Comparison of ENCODE assay signal across 2 cellular contexts in the genomic region with DNA sequence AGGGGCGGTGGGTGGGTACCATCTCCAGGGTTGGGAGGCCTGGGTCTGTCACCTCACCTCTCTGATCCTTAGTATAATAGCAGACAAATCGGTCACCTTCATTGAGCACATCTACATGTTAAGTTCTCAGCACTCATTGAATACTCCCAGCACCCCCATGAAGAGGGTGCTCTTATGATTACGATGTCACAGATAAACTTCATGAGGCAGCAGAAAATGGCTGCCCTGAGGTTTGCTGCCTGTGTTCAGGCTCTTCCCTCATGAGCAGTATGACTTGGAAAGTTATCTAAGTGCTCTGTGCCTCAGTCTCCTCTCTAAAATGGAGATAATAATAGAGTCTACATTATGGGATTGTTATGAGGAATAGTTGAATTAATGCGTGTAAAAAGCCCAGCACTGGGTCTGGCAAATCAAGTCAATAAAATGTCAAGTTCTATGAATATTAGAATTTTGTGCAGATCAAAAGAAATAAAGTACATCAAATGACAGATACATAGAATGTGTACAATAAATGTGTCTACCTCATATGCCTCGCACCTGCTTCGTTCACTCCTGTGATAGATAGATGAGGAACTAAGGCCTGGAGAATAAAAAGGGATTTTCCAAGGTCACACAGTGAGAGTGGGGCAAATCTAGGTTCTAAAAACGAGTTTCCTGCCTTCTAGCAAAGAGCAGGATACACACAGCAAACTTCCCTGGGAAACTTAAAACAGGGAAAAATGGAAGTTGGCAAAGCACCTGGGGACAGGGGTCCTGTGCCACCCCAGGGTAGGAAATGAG.
TF ChIP-seq lines count a peak whose summit lies in the region.

No MANE protein-coding gene starts in this region.

TF ChIP-seq in HepG2, 621 proteins besides CTCF, POLR2A, EP300 and RAD21:
- TF ChIP-seq E2F2 (CRISPR knock-in tag; IDR thresholded peaks at IDR 0.05; ENCODE audit: borderline replicate concordance) = no peak
- TF ChIP-seq, protein P1, sequence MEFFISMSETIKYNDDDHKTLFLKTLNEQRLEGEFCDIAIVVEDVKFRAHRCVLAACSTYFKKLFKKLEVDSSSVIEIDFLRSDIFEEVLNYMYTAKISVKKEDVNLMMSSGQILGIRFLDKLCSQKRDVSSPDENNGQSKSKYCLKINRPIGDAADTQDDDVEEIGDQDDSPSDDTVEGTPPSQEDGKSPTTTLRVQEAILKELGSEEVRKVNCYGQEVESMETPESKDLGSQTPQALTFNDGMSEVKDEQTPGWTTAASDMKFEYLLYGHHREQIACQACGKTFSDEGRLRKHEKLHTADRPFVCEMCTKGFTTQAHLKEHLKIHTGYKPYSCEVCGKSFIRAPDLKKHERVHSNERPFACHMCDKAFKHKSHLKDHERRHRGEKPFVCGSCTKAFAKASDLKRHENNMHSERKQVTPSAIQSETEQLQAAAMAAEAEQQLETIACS (CRISPR knock-in tag; IDR thresholded peaks at IDR 0.05) = no peak

TF ChIP-seq in K562, 482 proteins besides CTCF, POLR2A, EP300 and RAD21:
- TF ChIP-seq, protein P2, sequence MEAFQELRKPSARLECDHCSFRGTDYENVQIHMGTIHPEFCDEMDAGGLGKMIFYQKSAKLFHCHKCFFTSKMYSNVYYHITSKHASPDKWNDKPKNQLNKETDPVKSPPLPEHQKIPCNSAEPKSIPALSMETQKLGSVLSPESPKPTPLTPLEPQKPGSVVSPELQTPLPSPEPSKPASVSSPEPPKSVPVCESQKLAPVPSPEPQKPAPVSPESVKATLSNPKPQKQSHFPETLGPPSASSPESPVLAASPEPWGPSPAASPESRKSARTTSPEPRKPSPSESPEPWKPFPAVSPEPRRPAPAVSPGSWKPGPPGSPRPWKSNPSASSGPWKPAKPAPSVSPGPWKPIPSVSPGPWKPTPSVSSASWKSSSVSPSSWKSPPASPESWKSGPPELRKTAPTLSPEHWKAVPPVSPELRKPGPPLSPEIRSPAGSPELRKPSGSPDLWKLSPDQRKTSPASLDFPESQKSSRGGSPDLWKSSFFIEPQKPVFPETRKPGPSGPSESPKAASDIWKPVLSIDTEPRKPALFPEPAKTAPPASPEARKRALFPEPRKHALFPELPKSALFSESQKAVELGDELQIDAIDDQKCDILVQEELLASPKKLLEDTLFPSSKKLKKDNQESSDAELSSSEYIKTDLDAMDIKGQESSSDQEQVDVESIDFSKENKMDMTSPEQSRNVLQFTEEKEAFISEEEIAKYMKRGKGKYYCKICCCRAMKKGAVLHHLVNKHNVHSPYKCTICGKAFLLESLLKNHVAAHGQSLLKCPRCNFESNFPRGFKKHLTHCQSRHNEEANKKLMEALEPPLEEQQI (IDR thresholded peaks at IDR 0.05) = no peak
- no peak for TF ChIP-seq HLTF (IDR thresholded peaks at IDR 0.05)
- TF ChIP-seq POLR3G (IDR thresholded peaks at IDR 0.05; ENCODE audit: extremely low read depth, insufficient read length, insufficient replicate concordance) = no peak
- TF ChIP-seq XRCC5 (IDR thresholded peaks at IDR 0.05; ENCODE audit: low read depth, low read length) = no peak
- no peak for TF ChIP-seq ZNF445 (CRISPR knock-in tag; IDR thresholded peaks at IDR 0.05; ENCODE audit: low read depth)
- TF ChIP-seq PTTG1 (tag; IDR thresholded peaks at IDR 0.05; ENCODE audit: low read depth) = 0 out of 2 replicates have a peak, but pooled peaks have one; percentile 21
- no peak for TF ChIP-seq ZNF696 (CRISPR knock-in tag; conservative IDR thresholded peaks at IDR 0.05)
- no peak for TF ChIP-seq SP2 (IDR thresholded peaks at IDR 0.05; ENCODE audit: extremely low read depth, low read depth, low read length, poor library complexity, severe bottlenecking)
- peak in 1 of 3 experiments; percentile 64 for TF ChIP-seq YY1 (IDR thresholded peaks at IDR 0.05; ENCODE audit: borderline replicate concordance in 1 of 3, control insufficient read depth in 1 of 3, extremely low read depth in 1 of 3, insufficient read depth in 3 of 3, insufficient read length in 1 of 3, insufficient replicate concordance in 2 of 3, low read depth in 1 of 3, low read length in 2 of 3)
- TF ChIP-seq ZNF586 (CRISPR knock-in tag; conservative IDR thresholded peaks at IDR 0.05) = no peak
- TF ChIP-seq ZNF609 (CRISPR knock-in tag; IDR thresholded peaks at IDR 0.05; ENCODE audit: borderline replicate concordance) = no peak
- TF ChIP-seq, protein P3, sequence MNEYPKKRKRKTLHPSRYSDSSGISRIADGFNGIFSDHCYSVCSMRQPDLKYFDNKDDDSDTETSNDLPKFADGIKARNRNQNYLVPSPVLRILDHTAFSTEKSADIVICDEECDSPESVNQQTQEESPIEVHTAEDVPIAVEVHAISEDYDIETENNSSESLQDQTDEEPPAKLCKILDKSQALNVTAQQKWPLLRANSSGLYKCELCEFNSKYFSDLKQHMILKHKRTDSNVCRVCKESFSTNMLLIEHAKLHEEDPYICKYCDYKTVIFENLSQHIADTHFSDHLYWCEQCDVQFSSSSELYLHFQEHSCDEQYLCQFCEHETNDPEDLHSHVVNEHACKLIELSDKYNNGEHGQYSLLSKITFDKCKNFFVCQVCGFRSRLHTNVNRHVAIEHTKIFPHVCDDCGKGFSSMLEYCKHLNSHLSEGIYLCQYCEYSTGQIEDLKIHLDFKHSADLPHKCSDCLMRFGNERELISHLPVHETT (CRISPR knock-in tag; conservative IDR thresholded peaks at IDR 0.05 in 1 of 2, IDR thresholded peaks at IDR 0.05 in 1 of 2) = no peak
- no peak for TF ChIP-seq CC2D1A (IDR thresholded peaks at IDR 0.05)
- no peak for TF ChIP-seq CBFA2T2 (conservative IDR thresholded peaks at IDR 0.05)
- peak; percentile 56 for TF ChIP-seq ZNF316 (IDR thresholded peaks at IDR 0.05)
- TF ChIP-seq ZNF75A (CRISPR knock-in tag; IDR thresholded peaks at IDR 0.05) = no peak
- no peak for TF ChIP-seq RNF219 (CRISPR knock-in tag; IDR thresholded peaks at IDR 0.05)
- no peak for TF ChIP-seq SPI1 (IDR thresholded peaks at IDR 0.05; ENCODE audit: borderline replicate concordance, low read depth, low read length)
- TF ChIP-seq ZBTB40 (IDR thresholded peaks at IDR 0.05) = no peak
- TF ChIP-seq ZBTB40 (CRISPR knock-in tag; IDR thresholded peaks at IDR 0.05) = no peak
- TF ChIP-seq ZKSCAN8 (CRISPR knock-in tag; IDR thresholded peaks at IDR 0.05) = 0 out of 2 replicates have a peak, but pooled peaks have one; percentile 41
- TF ChIP-seq MLLT1 (IDR thresholded peaks at IDR 0.05) = no peak
- no peak for TF ChIP-seq ZNF121 (CRISPR knock-in tag; conservative IDR thresholded peaks at IDR 0.05)
